Comparison of ENCODE assay signal across 21 cellular contexts in genomic region chr17:661509-661908, GRCh38.
"Had no signal": no experiment of that assay in that cellular context is flagged by ENCODE, and none has a peak within 500 bp of the region (broad histone marks: within the 10 kb centered on the region; RNA-seq: fewer than 3 reads in every experiment).

No MANE protein-coding gene starts in this region.

- FAIRE-seq: colon had no signal

- H3K4me3 ChIP-seq: esophagus muscularis mucosa, right atrium auricular region, skin epidermis, transverse colon had no signal

- H3K27ac ChIP-seq: esophagus muscularis mucosa, right atrium auricular region, skin epidermis, transverse colon had no signal

- H3K36me3 ChIP-seq: transverse colon had no signal

- H3K27ac Mint-ChIP-seq: activated CD8-positive, alpha-beta T cell treated with anti-CD3 and anti-CD28 coated beads for 36 hours; nephron; progenitor cell of endocrine pancreas; T-helper 1 cell treated with Interleukin-12 subunit alpha and Interleukin-12 subunit beta and Interleukin-4 antibody, amounts not matched to agents 30 μg/mL and 1 μg/mL, for 36 hours had no signal

- H3K4me1 ChIP-seq: esophagus muscularis mucosa, right atrium auricular region, transverse colon had no signal

- DNase-seq: activated CD4-positive, alpha-beta T cell treated with anti-CD3 and anti-CD28 coated beads for 48 hours; activated CD8-positive, alpha-beta memory T cell treated with anti-CD3 and anti-CD28 coated beads, Interleukin-2, amount 50 U/mL, for 4 hours; activated CD8-positive, alpha-beta T cell treated with anti-CD3 and anti-CD28 coated beads for 36 hours; activated effector memory CD4-positive, alpha-beta T cell treated with anti-CD3 and anti-CD28 coated beads, Interleukin-2, amount 50 U/mL, for 16 hours; activated T-cell treated with anti-CD3 and anti-CD28 coated beads, Interleukin-2, amount 50 U/mL, for 48 hours; hippocampal formation; kidney glomerular epithelial cell; left ventricle myocardium superior; mesendoderm; occipital lobe; stimulated activated CD4-positive, alpha-beta T cell treated with anti-CD3 and anti-CD28 coated beads, Interleukin-4, amount 100 ng/mL, for 24 hours; stimulated activated naive CD8-positive, alpha-beta T cell treated with anti-CD3 and anti-CD28 coated beads, Interleukin-15, Interleukin-2, amounts not matched to agents 100 U/mL and 50 U/mL, for 24 hours; transverse colon had no signal

- H3K4me3 Mint-ChIP-seq: activated CD8-positive, alpha-beta T cell treated with anti-CD3 and anti-CD28 coated beads for 36 hours; nephron; T-helper 1 cell treated with Interleukin-12 subunit alpha and Interleukin-12 subunit beta and Interleukin-4 antibody, amounts not matched to agents 30 μg/mL and 1 μg/mL, for 36 hours had no signal

- H3K9me3 ChIP-seq: esophagus muscularis mucosa, right atrium auricular region, transverse colon had no signal

- H3K27me3 Mint-ChIP-seq: activated CD8-positive, alpha-beta T cell treated with anti-CD3 and anti-CD28 coated beads for 36 hours; progenitor cell of endocrine pancreas had no signal

- H3K27me3 ChIP-seq: esophagus muscularis mucosa, right atrium auricular region, transverse colon had no signal

- H3K9me3 Mint-ChIP-seq: activated CD8-positive, alpha-beta T cell treated with anti-CD3 and anti-CD28 coated beads for 36 hours; activated naive CD4-positive, alpha-beta T cell treated with anti-CD3 and anti-CD28 coated beads, Interleukin-2, amount 50 U/mL, for 72 hours; nephron; T-helper 1 cell treated with Interleukin-12 subunit alpha and Interleukin-12 subunit beta and Interleukin-4 antibody, amounts not matched to agents 30 μg/mL and 1 μg/mL, for 36 hours had no signal

- ATAC-seq: activated CD8-positive, alpha-beta T cell treated with anti-CD3 and anti-CD28 coated beads for 36 hours; activated naive CD4-positive, alpha-beta T cell treated with anti-CD3 and anti-CD28 coated beads, Interleukin-2, amount 50 U/mL, for 72 hours; left ventricle myocardium superior; stimulated activated naive CD8-positive, alpha-beta T cell treated with anti-CD3 and anti-CD28 coated beads, Interleukin-15, Interleukin-2, amounts not matched to agents 100 U/mL and 50 U/mL, for 24 hours had no signal
